Comparison of ENCODE assay signal across 8 cellular contexts in genomic region chr9:133558191-133559126, GRCh38. TPM values are rescaled to one million over a fixed set of nuclear protein-coding genes. Genes with fewer than 3 reads are reported as not detected.
DNase-seq lines count a peak whose midpoint lies in the region; ATAC-seq and TF ChIP-seq lines count a peak whose summit lies in the region.

No MANE protein-coding gene starts in this region.

- H3K27me3 Mint-ChIP-seq in activated T-helper 1 cell treated with anti-CD3 and anti-CD28 coated beads, Interleukin-12 subunit alpha, Interleukin-12 subunit beta, Interleukin-2, Interleukin-4 antibody, amounts not matched to agents 30 ng/mL and 10 ng/mL and 1 ng/mL, durations not matched to agents 14 hours and 24 hours and 36 hours (ENCODE audit: insufficient read depth): no peaks in the 10 kb centered on the region

- peaks cover 4% of the 10 kb centered on the region for H3K4me1 Mint-ChIP-seq in activated T-helper 1 cell treated with anti-CD3 and anti-CD28 coated beads, Interleukin-12 subunit alpha, Interleukin-12 subunit beta, Interleukin-2, Interleukin-4 antibody, amounts not matched to agents 30 ng/mL and 10 ng/mL and 1 ng/mL, durations not matched to agents 14 hours and 24 hours and 36 hours (ENCODE audit: low read depth)

- H3K27ac ChIP-seq in SJSA1 (peak overlapping the region; percentile 46), esophagus squamous epithelium (peak overlapping the region; percentile 44 to 83 (median 68))

- H3K4me3 Mint-ChIP-seq in activated T-helper 1 cell treated with anti-CD3 and anti-CD28 coated beads, Interleukin-12 subunit alpha, Interleukin-12 subunit beta, Interleukin-2, Interleukin-4 antibody, amounts not matched to agents 30 ng/mL and 10 ng/mL and 1 ng/mL, durations not matched to agents 14 hours and 24 hours and 36 hours: no peak overlapping the region

- H3K36me3 Mint-ChIP-seq in activated T-helper 1 cell treated with anti-CD3 and anti-CD28 coated beads, Interleukin-12 subunit alpha, Interleukin-12 subunit beta, Interleukin-2, Interleukin-4 antibody, amounts not matched to agents 30 ng/mL and 10 ng/mL and 1 ng/mL, durations not matched to agents 14 hours and 24 hours and 36 hours (ENCODE audit: low read depth): no peaks in the 10 kb centered on the region

- WGBS in esophagus squamous epithelium, 2 donors: 10 to 36% methylated on average over 12 to 13 of the region's 31 CpGs

- peak overlapping the region; percentile 73 for H2AFZ ChIP-seq in neuron (ENCODE audit: low read depth, low read length)

- H3K27ac Mint-ChIP-seq in activated T-helper 1 cell treated with anti-CD3 and anti-CD28 coated beads, Interleukin-12 subunit alpha, Interleukin-12 subunit beta, Interleukin-2, Interleukin-4 antibody, amounts not matched to agents 30 ng/mL and 10 ng/mL and 1 ng/mL, durations not matched to agents 14 hours and 24 hours and 36 hours: no peak overlapping the region

- TF ChIP-seq CTCF in esophagus squamous epithelium (IDR thresholded peaks at IDR 0.05): no peak

- H3K4me1 ChIP-seq in SJSA1 (replicated peaks): peaks cover 20% of the 10 kb centered on the region
- H3K4me1 ChIP-seq in esophagus squamous epithelium: peaks cover 18 to 48% (median 23%) of the 10 kb centered on the region in 3 donors
- peaks cover 21% of the 10 kb centered on the region for H3K4me1 ChIP-seq in neuron (ENCODE audit: insufficient read depth, low read length)

- no peak for TF ChIP-seq POLR2A in esophagus squamous epithelium (IDR thresholded peaks at IDR 0.05)

- H3K9me3 ChIP-seq in SJSA1 (replicated peaks) (no peaks in the 10 kb centered on the region), esophagus squamous epithelium (no peaks in the 10 kb centered on the region), neuron (ENCODE audit: low read length) (no peaks in the 10 kb centered on the region)

- no peak overlapping the region for H3K4me3 ChIP-seq in H7 (ENCODE audit: insufficient read depth, low read depth, low read length)
- H3K4me3 ChIP-seq in SJSA1: peak overlapping the region; percentile 6; the same call in 1 of the 2 replicates
- peak overlapping the region in 1 of 4 donors; percentile 28 for H3K4me3 ChIP-seq in esophagus squamous epithelium
- peak overlapping the region; percentile 28 for H3K4me3 ChIP-seq in neuron (ENCODE audit: low read length)

- ATAC-seq in GM18517 (IDR thresholded peaks at IDR 0.05; ENCODE audit: unreplicated experiment): no peak

- H3K36me3 ChIP-seq in H7 (replicated peaks; ENCODE audit: control insufficient read depth, insufficient read depth, low read length): no peaks in the 10 kb centered on the region
- no peaks in the 10 kb centered on the region for H3K36me3 ChIP-seq in SJSA1
- H3K36me3 ChIP-seq in esophagus squamous epithelium: no peaks in the 10 kb centered on the region
- no peaks in the 10 kb centered on the region for H3K36me3 ChIP-seq in neuron (ENCODE audit: insufficient read depth, low read length)

- H3K27me3 ChIP-seq in H7 (ENCODE audit: control insufficient read depth, insufficient read depth, low read length) (no peaks in the 10 kb centered on the region), SJSA1 (replicated peaks) (no peaks in the 10 kb centered on the region), esophagus squamous epithelium (peaks cover 0 to 18% (median 0%) of the 10 kb centered on the region in 4 donors), neuron (ENCODE audit: insufficient read depth, low read length) (peaks cover 3% of the 10 kb centered on the region)

- intact Hi-C loops in esophagus squamous epithelium (cut with DNase I): no loop called here
- intact Hi-C loops in activated T-helper 1 cell treated with anti-CD3 and anti-CD28 coated beads, Interleukin-12 subunit alpha, Interleukin-12 subunit beta, Interleukin-2, Interleukin-4 antibody, amounts not matched to agents 30 ng/mL and 10 ng/mL and 1 ng/mL, durations not matched to agents 14 hours and 24 hours and 36 hours (cut with micrococcal nuclease): no loop called here

- H3K9me3 Mint-ChIP-seq in activated T-helper 1 cell treated with anti-CD3 and anti-CD28 coated beads, Interleukin-12 subunit alpha, Interleukin-12 subunit beta, Interleukin-2, Interleukin-4 antibody, amounts not matched to agents 30 ng/mL and 10 ng/mL and 1 ng/mL, durations not matched to agents 14 hours and 24 hours and 36 hours: no peaks in the 10 kb centered on the region

- DNase-seq in COLO829 (ENCODE audit: low spot score) (peak; percentile 92), H7 (peak; percentile 81), SJSA1 (ENCODE audit: low read depth in 1 of 2, low spot score in 2 of 2) (peak; percentile 83 to 85), esophagus squamous epithelium (lab: John Stamatoyannopoulos, UW) (no peak), LoVo (ENCODE audit: low spot score) (no peak)
- DNase-seq in activated T-helper 1 cell treated with anti-CD3 and anti-CD28 coated beads, Interleukin-12 subunit alpha, Interleukin-12 subunit beta, Interleukin-2, Interleukin-4 antibody, amounts not matched to agents 30 ng/mL and 10 ng/mL and 1 ng/mL, durations not matched to agents 14 hours and 24 hours and 36 hours (ENCODE audit: low spot score): no peak

RNA-seq across cellular contexts. Expression of gene ADAMTSL2, which starts 24.0 kb away (rescaled TPM):
- total RNA-seq in H7 (2014; rRNA removed; shearing (Covaris generic)): 0.42 and 0.70 TPM in 2 replicates
- total RNA-seq in SJSA1 (2014; rRNA removed; shearing (Covaris generic)): not detected in 2 replicates
- 1 to 10 TPM; 1.1 to 2.1 (median 1.4) TPM for total RNA-seq in esophagus squamous epithelium
- total RNA-seq in activated T-helper 1 cell treated with anti-CD3 and anti-CD28 coated beads, Interleukin-12 subunit alpha, Interleukin-12 subunit beta, Interleukin-2, Interleukin-4 antibody, amounts not matched to agents 30 ng/mL and 10 ng/mL and 1 ng/mL, durations not matched to agents 14 hours and 24 hours and 36 hours: not detected in 2 replicates

RNA-seq across cellular contexts. Expression of gene MYMK, which starts 33.7 kb away (rescaled TPM):
- not detected in 2 replicates for total RNA-seq in H7 (2014; rRNA removed; shearing (Covaris generic))
- total RNA-seq in SJSA1 (2014; rRNA removed; shearing (Covaris generic)): not detected in 2 replicates
- total RNA-seq in esophagus squamous epithelium: not detected
- not detected in 2 replicates for total RNA-seq in activated T-helper 1 cell treated with anti-CD3 and anti-CD28 coated beads, Interleukin-12 subunit alpha, Interleukin-12 subunit beta, Interleukin-2, Interleukin-4 antibody, amounts not matched to agents 30 ng/mL and 10 ng/mL and 1 ng/mL, durations not matched to agents 14 hours and 24 hours and 36 hours

RNA-seq across cellular contexts. Expression of gene FAM163B, which starts 50.7 kb away (rescaled TPM):
- total RNA-seq in H7 (2014; rRNA removed; shearing (Covaris generic)): 1.2 and 3.7 TPM in 2 replicates
- total RNA-seq in SJSA1 (2014; rRNA removed; shearing (Covaris generic)): not detected in 2 replicates
- total RNA-seq in esophagus squamous epithelium: not detected
- total RNA-seq in activated T-helper 1 cell treated with anti-CD3 and anti-CD28 coated beads, Interleukin-12 subunit alpha, Interleukin-12 subunit beta, Interleukin-2, Interleukin-4 antibody, amounts not matched to agents 30 ng/mL and 10 ng/mL and 1 ng/mL, durations not matched to agents 14 hours and 24 hours and 36 hours: not detected in 2 replicates

Comparison
In these comparisons a context has a peak if more than half of its experiments do, and no peak if none do; other contexts are left out.
1. DNase-seq: peak in COLO829 (single experiment), H7 (single experiment) and SJSA1 (2 of 2); none in esophagus squamous epithelium (single experiment), activated T-helper 1 cell treated with anti-CD3 and anti-CD28 coated beads, Interleukin-12 subunit alpha, Interleukin-12 subunit beta, Interleukin-2, Interleukin-4 antibody, amounts not matched to agents 30 ng/mL and 10 ng/mL and 1 ng/mL, durations not matched to agents 14 hours and 24 hours and 36 hours (single experiment) and LoVo (single experiment).